Comparison of ENCODE assay signal across 1 cellular context in the genomic region with DNA sequence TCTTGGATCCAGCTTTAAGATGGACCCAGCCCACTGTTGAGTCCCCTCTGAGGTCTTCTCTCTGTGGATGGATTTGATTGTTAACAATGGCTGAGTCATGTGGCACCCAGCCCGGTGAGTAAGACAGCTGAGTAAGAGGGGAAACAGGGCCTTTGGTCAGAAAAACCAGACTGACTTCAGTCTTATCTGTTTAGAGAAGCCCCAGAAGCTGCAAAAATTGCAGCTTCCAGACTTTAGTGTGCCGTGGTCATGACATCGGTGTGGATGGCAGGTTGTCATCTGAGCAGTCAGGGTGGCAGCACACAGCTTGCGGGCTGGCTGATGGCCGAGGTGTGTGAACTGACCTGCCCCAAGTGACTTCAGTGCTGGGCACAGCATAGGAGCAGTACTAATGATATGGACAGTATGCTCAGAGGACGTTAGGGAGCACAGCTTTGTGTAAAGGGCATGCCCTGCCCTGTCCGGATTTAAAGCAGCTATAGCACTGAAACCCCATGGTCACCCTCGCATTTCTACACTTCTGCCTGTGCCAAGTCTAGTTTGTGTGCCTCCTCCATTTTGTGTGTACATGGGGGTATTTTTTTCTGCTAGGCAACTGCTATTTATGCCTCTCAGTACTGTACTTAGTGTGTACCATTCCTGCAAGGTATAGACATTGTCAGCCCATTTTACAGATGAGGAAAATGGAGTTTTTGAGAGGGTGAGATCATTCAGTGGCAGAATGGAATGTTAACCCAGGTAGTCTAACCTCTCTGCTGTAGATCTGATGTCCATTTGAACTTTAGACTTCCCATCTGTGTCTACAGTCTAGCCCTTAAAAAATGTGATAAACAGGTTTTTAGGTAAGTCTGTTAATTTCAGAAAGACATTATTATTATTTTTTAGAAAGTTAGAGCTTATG.
TF ChIP-seq lines count a peak whose summit lies in the region.

No MANE protein-coding gene starts in this region.

TF ChIP-seq in GM23338, 12 proteins besides CTCF, POLR2A, EP300 and RAD21 (continued from another document):
- TF ChIP-seq, protein P1, sequence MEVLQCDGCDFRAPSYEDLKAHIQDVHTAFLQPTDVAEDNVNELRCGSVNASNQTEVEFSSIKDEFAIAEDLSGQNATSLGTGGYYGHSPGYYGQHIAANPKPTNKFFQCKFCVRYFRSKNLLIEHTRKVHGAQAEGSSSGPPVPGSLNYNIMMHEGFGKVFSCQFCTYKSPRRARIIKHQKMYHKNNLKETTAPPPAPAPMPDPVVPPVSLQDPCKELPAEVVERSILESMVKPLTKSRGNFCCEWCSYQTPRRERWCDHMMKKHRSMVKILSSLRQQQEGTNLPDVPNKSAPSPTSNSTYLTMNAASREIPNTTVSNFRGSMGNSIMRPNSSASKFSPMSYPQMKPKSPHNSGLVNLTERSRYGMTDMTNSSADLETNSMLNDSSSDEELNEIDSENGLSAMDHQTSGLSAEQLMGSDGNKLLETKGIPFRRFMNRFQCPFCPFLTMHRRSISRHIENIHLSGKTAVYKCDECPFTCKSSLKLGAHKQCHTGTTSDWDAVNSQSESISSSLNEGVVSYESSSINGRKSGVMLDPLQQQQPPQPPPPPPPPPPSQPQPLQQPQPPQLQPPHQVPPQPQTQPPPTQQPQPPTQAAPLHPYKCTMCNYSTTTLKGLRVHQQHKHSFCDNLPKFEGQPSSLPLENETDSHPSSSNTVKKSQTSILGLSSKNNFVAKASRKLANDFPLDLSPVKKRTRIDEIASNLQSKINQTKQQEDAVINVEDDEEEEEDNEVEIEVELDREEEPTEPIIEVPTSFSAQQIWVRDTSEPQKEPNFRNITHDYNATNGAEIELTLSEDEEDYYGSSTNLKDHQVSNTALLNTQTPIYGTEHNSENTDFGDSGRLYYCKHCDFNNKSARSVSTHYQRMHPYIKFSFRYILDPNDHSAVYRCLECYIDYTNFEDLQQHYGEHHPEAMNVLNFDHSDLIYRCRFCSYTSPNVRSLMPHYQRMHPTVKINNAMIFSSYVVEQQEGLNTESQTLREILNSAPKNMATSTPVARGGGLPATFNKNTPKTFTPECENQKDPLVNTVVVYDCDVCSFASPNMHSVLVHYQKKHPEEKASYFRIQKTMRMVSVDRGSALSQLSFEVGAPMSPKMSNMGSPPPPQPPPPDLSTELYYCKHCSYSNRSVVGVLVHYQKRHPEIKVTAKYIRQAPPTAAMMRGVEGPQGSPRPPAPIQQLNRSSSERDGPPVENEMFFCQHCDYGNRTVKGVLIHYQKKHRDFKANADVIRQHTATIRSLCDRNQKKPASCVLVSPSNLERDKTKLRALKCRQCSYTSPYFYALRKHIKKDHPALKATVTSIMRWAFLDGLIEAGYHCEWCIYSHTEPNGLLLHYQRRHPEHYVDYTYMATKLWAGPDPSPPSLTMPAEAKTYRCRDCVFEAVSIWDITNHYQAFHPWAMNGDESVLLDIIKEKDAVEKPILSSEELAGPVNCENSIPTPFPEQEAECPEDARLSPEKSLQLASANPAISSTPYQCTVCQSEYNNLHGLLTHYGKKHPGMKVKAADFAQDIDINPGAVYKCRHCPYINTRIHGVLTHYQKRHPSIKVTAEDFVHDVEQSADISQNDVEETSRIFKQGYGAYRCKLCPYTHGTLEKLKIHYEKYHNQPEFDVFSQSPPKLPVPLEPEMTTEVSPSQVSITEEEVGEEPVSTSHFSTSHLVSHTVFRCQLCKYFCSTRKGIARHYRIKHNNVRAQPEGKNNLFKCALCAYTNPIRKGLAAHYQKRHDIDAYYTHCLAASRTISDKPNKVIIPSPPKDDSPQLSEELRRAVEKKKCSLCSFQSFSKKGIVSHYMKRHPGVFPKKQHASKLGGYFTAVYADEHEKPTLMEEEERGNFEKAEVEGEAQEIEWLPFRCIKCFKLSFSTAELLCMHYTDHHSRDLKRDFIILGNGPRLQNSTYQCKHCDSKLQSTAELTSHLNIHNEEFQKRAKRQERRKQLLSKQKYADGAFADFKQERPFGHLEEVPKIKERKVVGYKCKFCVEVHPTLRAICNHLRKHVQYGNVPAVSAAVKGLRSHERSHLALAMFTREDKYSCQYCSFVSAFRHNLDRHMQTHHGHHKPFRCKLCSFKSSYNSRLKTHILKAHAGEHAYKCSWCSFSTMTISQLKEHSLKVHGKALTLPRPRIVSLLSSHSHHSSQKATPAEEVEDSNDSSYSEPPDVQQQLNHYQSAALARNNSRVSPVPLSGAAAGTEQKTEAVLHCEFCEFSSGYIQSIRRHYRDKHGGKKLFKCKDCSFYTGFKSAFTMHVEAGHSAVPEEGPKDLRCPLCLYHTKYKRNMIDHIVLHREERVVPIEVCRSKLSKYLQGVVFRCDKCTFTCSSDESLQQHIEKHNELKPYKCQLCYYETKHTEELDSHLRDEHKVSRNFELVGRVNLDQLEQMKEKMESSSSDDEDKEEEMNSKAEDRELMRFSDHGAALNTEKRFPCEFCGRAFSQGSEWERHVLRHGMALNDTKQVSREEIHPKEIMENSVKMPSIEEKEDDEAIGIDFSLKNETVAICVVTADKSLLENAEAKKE (CRISPR knock-in tag; IDR thresholded peaks at IDR 0.05): no peak
- TF ChIP-seq EZH2phosphoT487 (IDR thresholded peaks at IDR 0.05; ENCODE audit: unreplicated experiment): no peak
TF ChIP-seq in GM23338: peak in this region for 0.
